ENCODE assay signal across 22 cellular contexts in genomic region chr12:11953523-11953922, GRCh38.
DNase-seq lines count a peak whose midpoint lies in the region; TF ChIP-seq lines count a peak whose summit lies in the region.
"Had no signal": no experiment of that assay in that cellular context is flagged by ENCODE, and none has a peak within 500 bp of the region (broad histone marks: within the 10 kb centered on the region; RNA-seq: fewer than 3 reads in every experiment).

No MANE protein-coding gene starts in this region.

- H3K36me3 Mint-ChIP-seq in activated CD4-positive, alpha-beta memory T cell treated with anti-CD3 and anti-CD28 coated beads, Interleukin-2, amount 10 ng/mL, durations not matched to agents 7 days and 5 days (ENCODE audit: low read depth) = peaks cover 9% of the 10 kb centered on the region
- H3K36me3 Mint-ChIP-seq in activated CD4-positive, alpha-beta memory T cell treated with anti-CD3 and anti-CD28 coated beads for 36 hours = no peaks in the 10 kb centered on the region

- H2BK15ac ChIP-seq in mesendoderm (replicated peaks; ENCODE audit: low read depth) = no peak overlapping the region

- peak overlapping the region; percentile 48 for H3K23ac ChIP-seq in mesendoderm (ENCODE audit: low read length)

- no peak overlapping the region for H3K4me3 Mint-ChIP-seq in activated CD4-positive, alpha-beta memory T cell treated with anti-CD3 and anti-CD28 coated beads, Interleukin-2, amount 10 ng/mL, durations not matched to agents 7 days and 5 days
- no peak overlapping the region for H3K4me3 Mint-ChIP-seq in activated CD4-positive, alpha-beta memory T cell treated with anti-CD3 and anti-CD28 coated beads for 36 hours
- H3K4me3 Mint-ChIP-seq: activated naive CD4-positive, alpha-beta T cell treated with anti-CD3 and anti-CD28 coated beads, Interleukin-2, amount 10 ng/mL, durations not matched to agents 7 days and 5 days had no signal

- H3K9ac ChIP-seq in Loucy (ENCODE audit: low read depth, low read length, poor library complexity, severe bottlenecking) (peak overlapping the region; percentile 50), mesendoderm (ENCODE audit: low read length) (no peak overlapping the region)
- H3K9ac ChIP-seq: BLaER1 treated with 17β-estradiol and CSF1 and Interleukin-3, amounts not matched to agents 10 nM and 100 nM had no signal

- H3K9me3 ChIP-seq in Loucy (ENCODE audit: insufficient read depth, low read depth, low read length) (no peaks in the 10 kb centered on the region), A673 (ENCODE audit: low read depth, low read length, poor library complexity, severe bottlenecking) (no peaks in the 10 kb centered on the region)
- H3K9me3 ChIP-seq: BLaER1 treated with 17β-estradiol and CSF1 and Interleukin-3, amounts not matched to agents 10 nM and 100 nM; heart right ventricle; left ventricle myocardium inferior; vagina had no signal

- H3K27me3 ChIP-seq in Loucy (ENCODE audit: insufficient read depth, low read length, poor library complexity, severe bottlenecking) (no peaks in the 10 kb centered on the region), mesendoderm (ENCODE audit: insufficient read depth, low read length, poor library complexity) (no peaks in the 10 kb centered on the region), A673 (replicated peaks; ENCODE audit: insufficient read depth, low read depth, low read length, poor library complexity) (no peaks in the 10 kb centered on the region)
- H3K27me3 ChIP-seq: BLaER1 treated with 17β-estradiol and CSF1 and Interleukin-3, amounts not matched to agents 10 nM and 100 nM; vagina had no signal

- H3K4me3 ChIP-seq in Loucy (ENCODE audit: low read length, poor library complexity, severe bottlenecking) = no peak overlapping the region
- no peak overlapping the region for H3K4me3 ChIP-seq in mesendoderm (ENCODE audit: low read length)
- no peak overlapping the region for H3K4me3 ChIP-seq in A673 (ENCODE audit: low read depth, low read length, poor library complexity, severe bottlenecking)
- H3K4me3 ChIP-seq: BLaER1 treated with 17β-estradiol and CSF1 and Interleukin-3, amounts not matched to agents 10 nM and 100 nM; heart right ventricle; left ventricle myocardium inferior; vagina had no signal

- no peak overlapping the region for H3K4ac ChIP-seq in mesendoderm (ENCODE audit: low read depth, low read length)

- H3K27ac Mint-ChIP-seq in activated CD4-positive, alpha-beta memory T cell treated with anti-CD3 and anti-CD28 coated beads, Interleukin-2, amount 10 ng/mL, durations not matched to agents 7 days and 5 days = peak overlapping the region; percentile 36
- H3K27ac Mint-ChIP-seq in activated CD4-positive, alpha-beta memory T cell treated with anti-CD3 and anti-CD28 coated beads for 36 hours = no peak overlapping the region
- H3K27ac Mint-ChIP-seq: progenitor cell of endocrine pancreas had no signal

- H2BK120ac ChIP-seq in mesendoderm (ENCODE audit: low read depth, low read length) = no peak overlapping the region

- no peaks in the 10 kb centered on the region for H3K9me2 ChIP-seq in Loucy (replicated peaks; ENCODE audit: low read depth, low read length)

- H3K4me2 ChIP-seq in Loucy (ENCODE audit: low read depth, low read length, poor library complexity, severe bottlenecking) (peak overlapping the region; percentile 39), mesendoderm (ENCODE audit: low read length) (no peak overlapping the region)

- H3K18ac ChIP-seq in mesendoderm (ENCODE audit: low read length) = no peak overlapping the region

- H3K4me1 ChIP-seq in Loucy (ENCODE audit: insufficient read depth, low read length, poor library complexity, severe bottlenecking) (peaks cover 25% of the 10 kb centered on the region), mesendoderm (ENCODE audit: control insufficient read depth, low read depth, low read length) (peaks cover 3% of the 10 kb centered on the region), A673 (ENCODE audit: insufficient read depth, low read length, poor library complexity, severe bottlenecking) (no peaks in the 10 kb centered on the region)
- H3K4me1 ChIP-seq: left ventricle myocardium inferior had no signal

- no CpG with 5 or more reads among the region's 7 CpGs for WGBS in mesendoderm (ENCODE audit: extremely low coverage, insufficient coverage, low lambda C conversion rate)

- H3K4me1 Mint-ChIP-seq in activated CD4-positive, alpha-beta memory T cell treated with anti-CD3 and anti-CD28 coated beads, Interleukin-2, amount 10 ng/mL, durations not matched to agents 7 days and 5 days = peaks cover 41% of the 10 kb centered on the region
- peaks cover 23% of the 10 kb centered on the region for H3K4me1 Mint-ChIP-seq in activated CD4-positive, alpha-beta memory T cell treated with anti-CD3 and anti-CD28 coated beads for 36 hours (ENCODE audit: low read depth)

- no peaks in the 10 kb centered on the region for H3K9me3 Mint-ChIP-seq in activated CD4-positive, alpha-beta memory T cell treated with anti-CD3 and anti-CD28 coated beads, Interleukin-2, amount 10 ng/mL, durations not matched to agents 7 days and 5 days
- H3K9me3 Mint-ChIP-seq in activated CD4-positive, alpha-beta memory T cell treated with anti-CD3 and anti-CD28 coated beads for 36 hours = no peaks in the 10 kb centered on the region
- H3K9me3 Mint-ChIP-seq: T-helper 2 cell treated with Interferon-gamma antibody and Interleukin-4, amounts not matched to agents 5 μg/mL and 100 μg/mL, for 36 hours had no signal

- no peaks in the 10 kb centered on the region for H4K20me1 ChIP-seq in Loucy (ENCODE audit: insufficient read depth, low read length, poor library complexity, severe bottlenecking)
- H4K20me1 ChIP-seq: BLaER1 treated with 17β-estradiol and CSF1 and Interleukin-3, amounts not matched to agents 10 nM and 100 nM had no signal

- no peak overlapping the region for H2BK5ac ChIP-seq in mesendoderm (ENCODE audit: low read length)

- CTCF ChIA-PET in activated CD4-positive, alpha-beta memory T cell treated with anti-CD3 and anti-CD28 coated beads, Interleukin-2, amount 10 ng/mL, durations not matched to agents 7 days and 5 days (lab: Charles Lee) = interaction anchor here (1.3 to 2.9 kb wide), 4 partner anchors 9 to 80 kb away, joined by 3 to 10 read pairs (median 6); no protein-coding TSS in a partner anchor
- CTCF ChIA-PET in activated CD4-positive, alpha-beta memory T cell treated with anti-CD3 and anti-CD28 coated beads for 36 hours (lab: Charles Lee) = interaction anchor here (0.7 kb wide), 1 partner anchor 79 kb away, joined by 3 read pairs; no protein-coding TSS in a partner anchor
- CTCF ChIA-PET in A673 (lab: Charles Lee) = no interaction called here

- no peak overlapping the region for H4K8ac ChIP-seq in mesendoderm (ENCODE audit: low read depth, low read length)

- peaks cover 3% of the 10 kb centered on the region for H3K27me3 Mint-ChIP-seq in activated CD4-positive, alpha-beta memory T cell treated with anti-CD3 and anti-CD28 coated beads, Interleukin-2, amount 10 ng/mL, durations not matched to agents 7 days and 5 days
- peaks cover 1% of the 10 kb centered on the region for H3K27me3 Mint-ChIP-seq in activated CD4-positive, alpha-beta memory T cell treated with anti-CD3 and anti-CD28 coated beads for 36 hours

- H4K5ac ChIP-seq in mesendoderm (ENCODE audit: low read length) = no peak overlapping the region

- BruUV-seq in A673 (replicated peaks; lab: Mats Ljungman, UMichigan) = no TSS peak

- intact Hi-C loops in activated CD4-positive, alpha-beta memory T cell treated with anti-CD3 and anti-CD28 coated beads for 36 hours (cut with micrococcal nuclease) = no loop called here
- intact Hi-C loops in A673 (cut with micrococcal nuclease; ENCODE audit: unreplicated experiment) = no loop called here

- no peak for TF ChIP-seq CTCF in Loucy (conservative IDR thresholded peaks at IDR 0.05; ENCODE audit: low read length)
- no peak for TF ChIP-seq CTCF in A673 (conservative IDR thresholded peaks at IDR 0.05; ENCODE audit: low read depth, low read length)

- H3K79me1 ChIP-seq in mesendoderm (ENCODE audit: low read length) = no peaks in the 10 kb centered on the region

- peak overlapping the region; percentile 85; the same call in 1 of the 2 replicates for H2AFZ ChIP-seq in Loucy (ENCODE audit: low read length)

- no peaks in the 10 kb centered on the region for H3K36me3 ChIP-seq in Loucy (ENCODE audit: insufficient read depth, low read length)
- H3K36me3 ChIP-seq in mesendoderm (ENCODE audit: control insufficient read depth, insufficient read depth, low read length) = no peaks in the 10 kb centered on the region
- H3K36me3 ChIP-seq in A673 (ENCODE audit: insufficient read depth, low read length, poor library complexity, severe bottlenecking) = no peaks in the 10 kb centered on the region
- H3K36me3 ChIP-seq: BLaER1 treated with 17β-estradiol and CSF1 and Interleukin-3, amounts not matched to agents 10 nM and 100 nM; heart right ventricle; left ventricle myocardium inferior; vagina; WERI-Rb-1 had no signal

- H3K27ac ChIP-seq in mesendoderm (ENCODE audit: low read depth, low read length) = no peak overlapping the region
- no peak overlapping the region for H3K27ac ChIP-seq in caudate nucleus (ENCODE audit: low read depth, low read length)
- no peak overlapping the region for H3K27ac ChIP-seq in A673 (ENCODE audit: low read depth, low read length, poor library complexity, severe bottlenecking)
- H3K27ac ChIP-seq: BLaER1 treated with 17β-estradiol and CSF1 and Interleukin-3, amounts not matched to agents 10 nM and 100 nM; heart right ventricle; left ventricle myocardium inferior; vagina; WERI-Rb-1 had no signal

- no peak overlapping the region for H2AK5ac ChIP-seq in mesendoderm (ENCODE audit: low read length)

- POLR2A ChIA-PET in activated CD4-positive, alpha-beta memory T cell treated with anti-CD3 and anti-CD28 coated beads, Interleukin-2, amount 10 ng/mL, durations not matched to agents 7 days and 5 days (lab: Charles Lee) = interaction anchor here (1.1 to 1.6 kb wide), 3 partner anchors 28 to 56 kb away, joined by 4 to 7 read pairs (median 6); no protein-coding TSS in a partner anchor
- POLR2A ChIA-PET in activated CD4-positive, alpha-beta memory T cell treated with anti-CD3 and anti-CD28 coated beads for 36 hours (lab: Charles Lee) = no interaction called here
- POLR2A ChIA-PET in A673 (lab: Charles Lee; ENCODE audit: low non-redundant PET) = no interaction called here

- H3F3A ChIP-seq in Loucy (ENCODE audit: low read depth) = no peaks in the 10 kb centered on the region

- H3K56ac ChIP-seq in mesendoderm (ENCODE audit: low read length) = no peak overlapping the region

- DNase-seq in activated CD4-positive, alpha-beta memory T cell treated with anti-CD3 and anti-CD28 coated beads, Interleukin-2, amount 10 ng/mL, durations not matched to agents 7 days and 5 days = no peak
- DNase-seq in activated CD4-positive, alpha-beta memory T cell treated with anti-CD3 and anti-CD28 coated beads for 36 hours = no peak
- DNase-seq in NCI-H510A treated with DMSO at 0.1 percent for 48 hours (lab: John Stamatoyannopoulos, UW) (peak; percentile 98), mesendoderm (no peak), EL (no peak), caudate nucleus (lab: John Stamatoyannopoulos, UW) (no peak), A673 (ENCODE audit: low spot score) (no peak)
- DNase-seq: ACHN; activated CD4-positive, alpha-beta T cell treated with anti-CD3 and anti-CD28 coated beads, Interleukin-2, amount 50 U/mL, for 48 hours; activated T-cell treated with anti-CD3 and anti-CD28 coated beads, Interleukin-2, amount 50 U/mL, for 48 hours; aorta; heart right ventricle; left ventricle myocardium inferior; NCI-H1436; NCI-H226; WERI-Rb-1 had no signal

- no peaks in the 10 kb centered on the region for H3K79me2 ChIP-seq in Loucy (ENCODE audit: insufficient read depth, low read length)
- H3K79me2 ChIP-seq in mesendoderm (ENCODE audit: control insufficient read depth, insufficient read depth, low read length) = no peaks in the 10 kb centered on the region
